In genomic region chr12:12744556-12745305, GRCh38 we compare ENCODE assay signal across 21 cellular contexts. TPM values are rescaled to one million over a fixed set of nuclear protein-coding genes. Genes with fewer than 3 reads are reported as not detected.
DNase-seq lines count a peak whose midpoint lies in the region; ATAC-seq and TF ChIP-seq lines count a peak whose summit lies in the region.
"Had no signal": no experiment of that assay in that cellular context is flagged by ENCODE, and none has a peak within 500 bp of the region (broad histone marks: within the 10 kb centered on the region; RNA-seq: fewer than 3 reads in every experiment).

No MANE protein-coding gene starts in this region.

- H3K27me3 Mint-ChIP-seq in H9 (ENCODE audit: low read depth) (peaks cover 2% of the 10 kb centered on the region; the same call in 1 of the 2 replicates), nephron progenitor cell (ENCODE audit: low read depth, poor library complexity) (peaks cover 6% of the 10 kb centered on the region)
- no peaks in the 10 kb centered on the region for H3K27me3 Mint-ChIP-seq in naive thymus-derived CD8-positive, alpha-beta T cell
- H3K27me3 Mint-ChIP-seq: brain, naive B cell had no signal

- DNase-seq in NCI-H2171 treated with DMSO at 0.1 percent for 48 hours (lab: John Stamatoyannopoulos, UW) = peak; percentile 8
- DNase-seq in NCI-H2171 (lab: John Stamatoyannopoulos, UW) = no peak
- DNase-seq in H9 = no peak
- DNase-seq in mammary epithelial cell = no peak
- DNase-seq in nephron progenitor cell = no peak
- no peak for DNase-seq in lower lobe of right lung
- DNase-seq in naive thymus-derived CD8-positive, alpha-beta T cell = no peak
- no peak for DNase-seq in activated CD4-positive, CD25-positive, alpha-beta regulatory T cell treated with anti-CD3 and anti-CD28 coated beads, Interleukin-2, amount 50 U/mL, for 72 hours
- DNase-seq: activated CD4-positive, alpha-beta T cell treated with anti-CD3 and anti-CD28 coated beads for 1 hour; C1 segment of cervical spinal cord; naive B cell; NCI-H1436; NCI-H446; sigmoid colon; SK-N-SH; T1000 had no signal

- in situ Hi-C loops in mammary epithelial cell (cut with MboI; ENCODE audit: low sequenced_read_pairs in 2 of 2) = no loop called here

- TF ChIP-seq CTCF in H9 (conservative IDR thresholded peaks at IDR 0.05) = no peak
- no peak for TF ChIP-seq CTCF in mammary epithelial cell (conservative IDR thresholded peaks at IDR 0.05 in 1 of 2, IDR thresholded peaks at IDR 0.05 in 1 of 2; ENCODE audit: extremely low read depth in 1 of 2, insufficient read depth in 1 of 2, low read depth in 1 of 2, low read length in 2 of 2)
- TF ChIP-seq CTCF in nephron progenitor cell (IDR thresholded peaks at IDR 0.05) = no peak
- no peak for TF ChIP-seq CTCF in lower lobe of right lung (IDR thresholded peaks at IDR 0.05)

- H3K27me3 ChIP-seq in H9 (ENCODE audit: insufficient read depth, low read length) (no peaks in the 10 kb centered on the region), mammary epithelial cell (ENCODE audit: insufficient read depth, low read length) (no peaks in the 10 kb centered on the region), lower lobe of right lung (ENCODE audit: low read depth) (no peaks in the 10 kb centered on the region)
- H3K27me3 ChIP-seq: sigmoid colon had no signal

- H4K91ac ChIP-seq in H9 (ENCODE audit: insufficient read length, low read depth, low read length) = no peak overlapping the region

- dilution Hi-C loops in mammary epithelial cell (cut with HindIII; ENCODE audit: low sequenced_read_pairs) = loop anchor here (5.0 kb wide), 1 partner anchor 33 kb away; no protein-coding TSS in a partner anchor

- no peak overlapping the region for H3K4ac ChIP-seq in H9 (ENCODE audit: low read depth, low read length)

- no CpG with 5 or more reads among the region's 8 CpGs for WGBS in H9 (ENCODE audit: extremely low coverage, insufficient read length, low lambda C conversion rate)
- 58% methylated on average over 8 of the region's 8 CpGs for WGBS in mammary epithelial cell (ENCODE audit: low coverage, missing lambda C conversion rate)

- CTCF ChIA-PET in mammary epithelial cell (lab: Charles Lee; ENCODE audit: low non-redundant PET) = interaction anchor here (0.6 kb wide), 1 partner anchor 466 kb away, joined by 3 read pairs; no protein-coding TSS in a partner anchor

- H3K36me3 Mint-ChIP-seq in H9 (ENCODE audit: insufficient read depth in 1 of 3, low read depth in 3 of 3) (no peaks in the 10 kb centered on the region), nephron progenitor cell (ENCODE audit: low read depth) (peaks cover 8% of the 10 kb centered on the region)
- peaks cover 0 to 20% (median 1%) of the 10 kb centered on the region in 3 donors for H3K36me3 Mint-ChIP-seq in naive thymus-derived CD8-positive, alpha-beta T cell

- no peak overlapping the region for H2BK120ac ChIP-seq in H9 (ENCODE audit: low read depth, low read length, poor library complexity, severe bottlenecking)

- H3K27ac Mint-ChIP-seq in H9 (no peak overlapping the region), nephron progenitor cell (peak overlapping the region; percentile 88)
- no peak overlapping the region for H3K27ac Mint-ChIP-seq in naive thymus-derived CD8-positive, alpha-beta T cell
- H3K27ac Mint-ChIP-seq: activated T-helper 2 cell treated with anti-CD3 and anti-CD28 coated beads, Interferon-gamma antibody, Interleukin-2, Interleukin-4, amounts not matched to agents 10 μg/mL and 5 μg/mL and 100 μg/mL, durations not matched to agents 14 hours and 24 hours and 36 hours had no signal

- H3K79me1 ChIP-seq in H9 (ENCODE audit: insufficient read depth, low read depth, low read length, poor library complexity, severe bottlenecking) = no peaks in the 10 kb centered on the region

- no peak overlapping the region for H4K8ac ChIP-seq in H9 (replicated peaks; ENCODE audit: insufficient read length, low read depth, low read length)

- H3K9ac ChIP-seq in H9 (ENCODE audit: extremely low read depth, insufficient read length, low read length) (no peak overlapping the region), mammary epithelial cell (ENCODE audit: insufficient read depth, low read length) (no peak overlapping the region)
- H3K9ac ChIP-seq: parathyroid adenoma, SK-N-SH had no signal

- no peak overlapping the region for H3K14ac ChIP-seq in H9 (ENCODE audit: insufficient read depth, low read length)

- no peak overlapping the region for H3K4me3 ChIP-seq in mammary epithelial cell (replicated peaks in 1 of 3; ENCODE audit: insufficient read depth in 1 of 3, low read depth in 2 of 3, low read length in 3 of 3)
- no peak overlapping the region for H3K4me3 ChIP-seq in lower lobe of right lung
- H3K4me3 ChIP-seq: coronary artery, sigmoid colon had no signal

- H3K27ac ChIP-seq in H9 (ENCODE audit: insufficient read length, low read depth, low read length) (no peak overlapping the region), mammary epithelial cell (ENCODE audit: insufficient read depth, low read depth, low read length) (no peak overlapping the region), lower lobe of right lung (no peak overlapping the region)
- H3K27ac ChIP-seq: coronary artery, parathyroid adenoma, RWPE1, sigmoid colon had no signal

- no peaks in the 10 kb centered on the region; the same call in 1 of the 2 replicates for H3K4me1 ChIP-seq in H9 (ENCODE audit: insufficient read depth, low read length)
- H3K4me1 ChIP-seq in mammary epithelial cell (ENCODE audit: insufficient read depth, low read length) = peaks cover 19% of the 10 kb centered on the region
- H3K4me1 ChIP-seq in lower lobe of right lung = peaks cover 10% of the 10 kb centered on the region
- H3K4me1 ChIP-seq: parathyroid adenoma had no signal

- H3K79me2 ChIP-seq in H9 (ENCODE audit: insufficient read depth, low read length) (no peaks in the 10 kb centered on the region), mammary epithelial cell (ENCODE audit: insufficient read depth, low read length) (no peaks in the 10 kb centered on the region)
- H3K79me2 ChIP-seq: parathyroid adenoma had no signal

- H3K36me3 ChIP-seq in mammary epithelial cell (ENCODE audit: insufficient read depth, low read length) (no peaks in the 10 kb centered on the region), lower lobe of right lung (no peaks in the 10 kb centered on the region)
- H3K36me3 ChIP-seq: sigmoid colon had no signal

- no peak overlapping the region for H3K18ac ChIP-seq in H9 (ENCODE audit: insufficient read length, low read depth, low read length)

- no peaks in the 10 kb centered on the region for H3K23me2 ChIP-seq in H9 (ENCODE audit: insufficient read length, low read depth, low read length, poor library complexity, severe bottlenecking)

- H3K4me2 ChIP-seq in H9 (ENCODE audit: insufficient read depth, insufficient read length, low read length) (no peak overlapping the region), mammary epithelial cell (ENCODE audit: insufficient read depth, low read depth, low read length) (no peak overlapping the region)
- H3K4me2 ChIP-seq: SK-N-SH had no signal

- H2BK5ac ChIP-seq in H9 (ENCODE audit: insufficient read length, low read length) = no peak overlapping the region

- H2BK12ac ChIP-seq in H9 (ENCODE audit: insufficient read length, low read depth, low read length) = peak overlapping the region; percentile 23

- H2AFZ ChIP-seq in H9 (ENCODE audit: low read length) (no peak overlapping the region), mammary epithelial cell (ENCODE audit: low read depth, low read length) (peak overlapping the region; percentile 51)
- H2AFZ ChIP-seq: parathyroid adenoma had no signal

- H3K56ac ChIP-seq in H9 (ENCODE audit: insufficient read length, low read depth, low read length) = no peak overlapping the region

- POLR2A ChIA-PET in naive thymus-derived CD8-positive, alpha-beta T cell (lab: Charles Lee) = interaction anchor here (1.0 kb wide), 1 partner anchor 8 kb away, joined by 3 read pairs; no protein-coding TSS in a partner anchor

- no peak overlapping the region for H3T11ph ChIP-seq in H9 (ENCODE audit: low read length)

- H2BK20ac ChIP-seq in H9 (ENCODE audit: low read depth, low read length, poor library complexity, severe bottlenecking) = no peak overlapping the region

- H3K4me1 Mint-ChIP-seq in H9 (peaks cover 10 to 14% of the 10 kb centered on the region in 2 experiments), nephron progenitor cell (peaks cover 58% of the 10 kb centered on the region)
- H3K4me1 Mint-ChIP-seq in naive thymus-derived CD8-positive, alpha-beta T cell = peaks cover 0 to 9% (median 6%) of the 10 kb centered on the region in 4 donors

- H4K5ac ChIP-seq in H9 (ENCODE audit: insufficient read length, low read depth, low read length) = no peak overlapping the region

- no TSS peak for BruUV-seq in mammary epithelial cell (replicated peaks; lab: Mats Ljungman, UMichigan)

- H2AK5ac ChIP-seq in H9 (ENCODE audit: insufficient read length, low read length) = no peak overlapping the region

- no peak overlapping the region for H3K23ac ChIP-seq in H9 (ENCODE audit: insufficient read length, low read depth, low read length)

- no peak for ATAC-seq in lower lobe of right lung
- no peak for ATAC-seq in naive thymus-derived CD8-positive, alpha-beta T cell

- intact Hi-C loops in mammary epithelial cell (cut with micrococcal nuclease) (no loop called here), lower lobe of right lung (cut with DNase I) (no loop called here)

- no peak overlapping the region for H2BK15ac ChIP-seq in H9 (ENCODE audit: low read depth, low read length)

- no peaks in the 10 kb centered on the region for H4K20me1 ChIP-seq in H9 (ENCODE audit: control insufficient read depth, insufficient read depth, insufficient read length)
- no peaks in the 10 kb centered on the region for H4K20me1 ChIP-seq in mammary epithelial cell (ENCODE audit: insufficient read depth, low read length)

- H3K9me3 ChIP-seq in H9 (ENCODE audit: control insufficient read depth, low read depth, low read length) (no peaks in the 10 kb centered on the region), mammary epithelial cell (replicated peaks; ENCODE audit: insufficient read depth, low read length) (no peaks in the 10 kb centered on the region), lower lobe of right lung (no peaks in the 10 kb centered on the region)
- H3K9me3 ChIP-seq: sigmoid colon, SK-N-SH had no signal

- H3K9me3 Mint-ChIP-seq in H9 (no peaks in the 10 kb centered on the region), nephron progenitor cell (no peaks in the 10 kb centered on the region)
- H3K9me3 Mint-ChIP-seq in naive thymus-derived CD8-positive, alpha-beta T cell = no peaks in the 10 kb centered on the region
- H3K9me3 Mint-ChIP-seq: activated T-helper 2 cell treated with anti-CD3 and anti-CD28 coated beads, Interferon-gamma antibody, Interleukin-2, Interleukin-4, amounts not matched to agents 10 μg/mL and 5 μg/mL and 100 μg/mL, durations not matched to agents 14 hours and 24 hours and 36 hours; brain; naive B cell had no signal

- no peak overlapping the region for H3K4me3 Mint-ChIP-seq in H9
- H3K4me3 Mint-ChIP-seq in nephron progenitor cell = no peak overlapping the region
- no peak overlapping the region for H3K4me3 Mint-ChIP-seq in naive thymus-derived CD8-positive, alpha-beta T cell
- H3K4me3 Mint-ChIP-seq: brain, naive B cell had no signal

RNA-seq across cellular contexts. Expression of gene CDKN1B, which starts 27.6 kb away (rescaled TPM):
- 27.7 and 28.3 TPM in 2 replicates for total RNA-seq in H9 (2021)
- total RNA-seq in mammary epithelial cell = 10 to 100 TPM; 13.3 to 23.0 TPM
- 4.7 TPM for polyA plus RNA-seq in mammary epithelial cell
- polyA minus RNA-seq in mammary epithelial cell = 9.5 TPM
- total RNA-seq in lower lobe of right lung = 57.7 TPM
- total RNA-seq in naive thymus-derived CD8-positive, alpha-beta T cell = 100 to 1,000 TPM; 161 TPM
- polyA plus RNA-seq in naive thymus-derived CD8-positive, alpha-beta T cell = 10 to 100 TPM in 2 of 3 donors, 1 to 10 TPM in 1; 8.3 to 26.9 (median 20.6) TPM

RNA-seq across cellular contexts. Expression of gene APOLD1, which starts 40.7 kb away (rescaled TPM):
- total RNA-seq in H9 (2021) (0.48 and 0.70 TPM in 2 replicates), mammary epithelial cell (1 to 10 TPM in 1 of 2 donors, under 1 TPM in 1; 0.99 to 2.7 TPM), lower lobe of right lung (11.0 TPM)
- 0.49 TPM for polyA plus RNA-seq in mammary epithelial cell
- 0.21 TPM for polyA minus RNA-seq in mammary epithelial cell
- total RNA-seq in naive thymus-derived CD8-positive, alpha-beta T cell = 1 to 10 TPM; 2.5 to 4.3 TPM
- polyA plus RNA-seq in naive thymus-derived CD8-positive, alpha-beta T cell = 1 to 10 TPM in 1 of 3 donors, under 1 TPM in 2; 0.14 to 1.4 (median 0.54) TPM

RNA-seq across cellular contexts. Expression of gene GPR19, which starts 48.7 kb away (rescaled TPM):
- 20.4 and 23.4 TPM in 2 replicates for total RNA-seq in H9 (2021)
- 1 to 10 TPM in 1 of 2 donors, not detected in 1; 1.7 TPM for total RNA-seq in mammary epithelial cell
- polyA plus RNA-seq in mammary epithelial cell = 0.74 TPM
- not detected for polyA minus RNA-seq in mammary epithelial cell
- not detected for total RNA-seq in lower lobe of right lung
- total RNA-seq in naive thymus-derived CD8-positive, alpha-beta T cell = 1 to 10 TPM; 1.3 to 1.9 TPM
- under 1 TPM in 2 of 3 donors, not detected in 1; 0.47 to 0.51 TPM for polyA plus RNA-seq in naive thymus-derived CD8-positive, alpha-beta T cell
